32 cellular contexts compared by ENCODE assay signal in genomic region chr5:68915079-68915478, GRCh38.
"Had no signal": no experiment of that assay in that cellular context is flagged by ENCODE, and none has a peak within 500 bp of the region (broad histone marks: within the 10 kb centered on the region; RNA-seq: fewer than 3 reads in every experiment).

No MANE protein-coding gene starts in this region.

- H3K79me2 ChIP-seq: parathyroid adenoma had no signal

- H2AFZ ChIP-seq: neural progenitor cell, parathyroid adenoma had no signal

- H3K27ac Mint-ChIP-seq: naive thymus-derived CD4-positive, alpha-beta T cell; natural killer cell; nephron; neural progenitor cell; progenitor cell of endocrine pancreas; stimulated activated memory B cell treated with anti-CD40 and anti-IgM and Interleukin-4, amounts not matched to agents 10 μg/mL and 1 μg/mL and 100 μg/mL, for 72 hours; stimulated activated naive CD8-positive, alpha-beta T cell treated with anti-CD3 and anti-CD28 coated beads, Interleukin-15, amount 100 ng/mL, for 72 hours had no signal

- ATAC-seq: naive thymus-derived CD4-positive, alpha-beta T cell; natural killer cell; psoas muscle; right cardiac atrium; sciatic nerve; stimulated activated memory B cell treated with anti-CD40 and anti-IgM and Interleukin-4, amounts not matched to agents 10 μg/mL and 1 μg/mL and 100 μg/mL, for 72 hours; stimulated activated naive CD8-positive, alpha-beta T cell treated with anti-CD3 and anti-CD28 coated beads, Interleukin-15, amount 100 ng/mL, for 72 hours; stimulated activated naive CD8-positive, alpha-beta T cell treated with anti-CD3 and anti-CD28 coated beads, Interleukin-15, Interleukin-2, amounts not matched to agents 100 U/mL and 50 U/mL, for 24 hours had no signal

- H3K36me3 ChIP-seq: neural progenitor cell, ovary, spleen, suprapubic skin, tibial artery, transverse colon, upper lobe of left lung, vagina had no signal

- H3K4me1 Mint-ChIP-seq: naive thymus-derived CD4-positive, alpha-beta T cell; natural killer cell; neural progenitor cell; stimulated activated memory B cell treated with anti-CD40 and anti-IgM and Interleukin-4, amounts not matched to agents 10 μg/mL and 1 μg/mL and 100 μg/mL, for 72 hours; stimulated activated naive CD8-positive, alpha-beta T cell treated with anti-CD3 and anti-CD28 coated beads, Interleukin-15, amount 100 ng/mL, for 72 hours had no signal

- FAIRE-seq: urothelium cell line had no signal

- H3K9me3 ChIP-seq: ovary, testis, transverse colon, upper lobe of left lung, vagina had no signal

- H3K4me1 ChIP-seq: neural progenitor cell, parathyroid adenoma, psoas muscle, spleen, suprapubic skin, testis, transverse colon, upper lobe of left lung, vagina had no signal

- H3K27ac ChIP-seq: neural progenitor cell, ovary, parathyroid adenoma, psoas muscle, skin epidermis, spleen, suprapubic skin, testis, tibial artery, transverse colon, upper lobe of left lung, vagina had no signal

- H3K27me3 Mint-ChIP-seq: progenitor cell of endocrine pancreas; stimulated activated memory B cell treated with anti-CD40 and anti-IgM and Interleukin-4, amounts not matched to agents 10 μg/mL and 1 μg/mL and 100 μg/mL, for 72 hours; stimulated activated naive CD8-positive, alpha-beta T cell treated with anti-CD3 and anti-CD28 coated beads, Interleukin-15, amount 100 ng/mL, for 72 hours had no signal

- H3K4me2 ChIP-seq: neural progenitor cell, smooth muscle cell had no signal

- H3K4me3 Mint-ChIP-seq: naive thymus-derived CD4-positive, alpha-beta T cell; natural killer cell; nephron; neural progenitor cell; stimulated activated memory B cell treated with anti-CD40 and anti-IgM and Interleukin-4, amounts not matched to agents 10 μg/mL and 1 μg/mL and 100 μg/mL, for 72 hours; stimulated activated naive CD8-positive, alpha-beta T cell treated with anti-CD3 and anti-CD28 coated beads, Interleukin-15, amount 100 ng/mL, for 72 hours had no signal

- H3K4me3 ChIP-seq: neural progenitor cell, ovary, psoas muscle, skin epidermis, smooth muscle cell, spleen, suprapubic skin, testis, tibial artery, transverse colon, upper lobe of left lung, vagina had no signal

- H3K27me3 ChIP-seq: neural progenitor cell, ovary, suprapubic skin, testis, tibial artery, transverse colon, upper lobe of left lung, vagina had no signal

- H3K9ac ChIP-seq: neural progenitor cell, parathyroid adenoma had no signal

- DNase-seq: naive thymus-derived CD4-positive, alpha-beta T cell; natural killer cell; occipital lobe; ovary; posterior cingulate gyrus; psoas muscle; right cardiac atrium; spleen; stimulated activated CD4-positive, alpha-beta T cell treated with anti-CD3 and anti-CD28 coated beads, Interleukin-12 subunit alpha, Interleukin-12 subunit beta, amount 100 ng/mL, for 4 hours; stimulated activated CD4-positive, alpha-beta T cell treated with anti-CD3 and anti-CD28 coated beads, Interleukin-1b, Interleukin-23, amount 100 ng/mL, for 48 hours; stimulated activated CD4-positive, alpha-beta T cell treated with anti-CD3 and anti-CD28 coated beads, Interleukin-4, amount 100 ng/mL, for 1 hour; stimulated activated CD4-positive, alpha-beta T cell treated with anti-CD3 and anti-CD28 coated beads, Interleukin-4, amount 100 ng/mL, for 4 hours; stimulated activated CD8-positive, alpha-beta memory T cell treated with anti-CD3 and anti-CD28 coated beads, Interleukin-4, amount 100 ng/mL, for 48 hours; stimulated activated naive CD4-positive, alpha-beta T cell; stimulated activated naive CD8-positive, alpha-beta T cell treated with anti-CD3 and anti-CD28 coated beads, Interleukin-15, amount 100 ng/mL, for 72 hours; stimulated activated naive CD8-positive, alpha-beta T cell treated with anti-CD3 and anti-CD28 coated beads, Interleukin-15, Interleukin-2, amounts not matched to agents 100 U/mL and 50 U/mL, for 24 hours; substantia nigra; testis; tibial artery; transverse colon; upper lobe of left lung had no signal

- H3K36me3 Mint-ChIP-seq: natural killer cell; neural progenitor cell; stimulated activated memory B cell treated with anti-CD40 and anti-IgM and Interleukin-4, amounts not matched to agents 10 μg/mL and 1 μg/mL and 100 μg/mL, for 72 hours had no signal
